In genomic region chr11:104583857-104584256, GRCh38 we compare ENCODE assay signal across 1 cellular context.
TF ChIP-seq lines count a peak whose summit lies in the region.

No MANE protein-coding gene starts in this region.

TF ChIP-seq in GM23338, 12 proteins besides CTCF, POLR2A, EP300 and RAD21 (continued from another document):
- no peak for TF ChIP-seq ZNF462 (CRISPR knock-in tag; IDR thresholded peaks at IDR 0.05)
- TF ChIP-seq ETS1 (IDR thresholded peaks at IDR 0.05) = no peak
- TF ChIP-seq ZNF331 (CRISPR knock-in tag; IDR thresholded peaks at IDR 0.05; ENCODE audit: low read depth) = no peak
- TF ChIP-seq JUNB (IDR thresholded peaks at IDR 0.05; ENCODE audit: unreplicated experiment) = no peak
- TF ChIP-seq EZH2 (IDR thresholded peaks at IDR 0.05; ENCODE audit: low read depth, unreplicated experiment) = no peak
- TF ChIP-seq ZNF114 (CRISPR knock-in tag; IDR thresholded peaks at IDR 0.05) = no peak
